In the genomic region with DNA sequence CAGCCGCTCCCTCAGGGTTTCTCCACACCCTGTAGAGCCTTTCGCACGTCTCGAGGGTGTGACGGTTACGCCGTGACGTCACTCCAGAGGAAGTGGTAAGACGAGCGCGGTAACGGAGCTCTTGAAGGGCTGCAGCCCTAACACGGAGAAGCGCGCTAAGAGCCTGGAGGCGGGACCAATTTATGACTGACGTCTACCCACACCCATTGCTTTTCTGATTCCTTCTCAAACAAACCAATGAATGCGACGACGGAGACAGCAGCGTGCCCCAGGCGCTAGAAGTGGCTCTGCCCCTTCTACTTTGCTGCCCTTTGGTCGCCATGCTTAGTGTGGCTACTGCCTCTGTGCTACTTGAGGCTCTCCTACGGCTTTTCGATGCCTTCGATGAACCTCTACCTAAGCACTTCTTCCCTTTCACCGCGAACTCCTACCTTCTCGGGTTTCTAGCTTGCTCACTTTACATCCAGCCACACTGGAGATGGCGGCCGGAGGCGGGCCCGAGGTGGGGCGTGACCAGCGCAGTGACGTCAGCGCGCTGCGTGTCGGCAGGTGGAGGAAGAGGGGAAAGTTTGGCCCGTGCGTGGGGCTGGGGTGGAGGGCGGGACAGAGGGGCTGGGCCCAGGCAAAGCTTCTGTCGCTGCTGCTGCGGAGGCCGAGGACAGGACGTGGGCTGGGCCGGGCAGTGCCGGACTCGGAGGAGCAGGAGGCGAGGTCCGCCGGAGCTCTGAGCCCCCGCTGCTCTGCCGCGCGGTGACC, we compare ENCODE assay signal across 1 cellular context.
TF ChIP-seq lines count a peak whose summit lies in the region.

A gene (plus strand): TSS at position 572 of the 756 bp plus-strand sequence. CDS start 340 bp downstream, outside the sequence.

TF ChIP-seq in K562, 482 proteins besides CTCF, POLR2A, EP300 and RAD21 (continued from another document and continues in another):
- TF ChIP-seq, protein P1, sequence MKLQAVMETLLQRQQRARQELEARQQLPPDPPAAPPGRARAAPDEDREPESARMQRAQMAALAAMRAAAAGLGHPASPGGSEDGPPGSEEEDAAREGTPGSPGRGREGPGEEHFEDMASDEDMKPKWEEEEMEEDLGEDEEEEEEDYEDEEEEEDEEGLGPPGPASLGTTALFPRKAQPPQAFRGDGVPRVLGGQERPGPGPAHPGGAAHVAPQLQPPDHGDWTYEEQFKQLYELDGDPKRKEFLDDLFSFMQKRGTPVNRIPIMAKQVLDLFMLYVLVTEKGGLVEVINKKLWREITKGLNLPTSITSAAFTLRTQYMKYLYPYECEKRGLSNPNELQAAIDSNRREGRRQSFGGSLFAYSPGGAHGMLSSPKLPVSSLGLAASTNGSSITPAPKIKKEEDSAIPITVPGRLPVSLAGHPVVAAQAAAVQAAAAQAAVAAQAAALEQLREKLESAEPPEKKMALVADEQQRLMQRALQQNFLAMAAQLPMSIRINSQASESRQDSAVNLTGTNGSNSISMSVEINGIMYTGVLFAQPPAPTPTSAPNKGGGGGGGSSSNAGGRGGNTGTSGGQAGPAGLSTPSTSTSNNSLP (IDR thresholded peaks at IDR 0.05; ENCODE audit: borderline replicate concordance, low read depth, low read length): no peak
- TF ChIP-seq, protein P2, sequence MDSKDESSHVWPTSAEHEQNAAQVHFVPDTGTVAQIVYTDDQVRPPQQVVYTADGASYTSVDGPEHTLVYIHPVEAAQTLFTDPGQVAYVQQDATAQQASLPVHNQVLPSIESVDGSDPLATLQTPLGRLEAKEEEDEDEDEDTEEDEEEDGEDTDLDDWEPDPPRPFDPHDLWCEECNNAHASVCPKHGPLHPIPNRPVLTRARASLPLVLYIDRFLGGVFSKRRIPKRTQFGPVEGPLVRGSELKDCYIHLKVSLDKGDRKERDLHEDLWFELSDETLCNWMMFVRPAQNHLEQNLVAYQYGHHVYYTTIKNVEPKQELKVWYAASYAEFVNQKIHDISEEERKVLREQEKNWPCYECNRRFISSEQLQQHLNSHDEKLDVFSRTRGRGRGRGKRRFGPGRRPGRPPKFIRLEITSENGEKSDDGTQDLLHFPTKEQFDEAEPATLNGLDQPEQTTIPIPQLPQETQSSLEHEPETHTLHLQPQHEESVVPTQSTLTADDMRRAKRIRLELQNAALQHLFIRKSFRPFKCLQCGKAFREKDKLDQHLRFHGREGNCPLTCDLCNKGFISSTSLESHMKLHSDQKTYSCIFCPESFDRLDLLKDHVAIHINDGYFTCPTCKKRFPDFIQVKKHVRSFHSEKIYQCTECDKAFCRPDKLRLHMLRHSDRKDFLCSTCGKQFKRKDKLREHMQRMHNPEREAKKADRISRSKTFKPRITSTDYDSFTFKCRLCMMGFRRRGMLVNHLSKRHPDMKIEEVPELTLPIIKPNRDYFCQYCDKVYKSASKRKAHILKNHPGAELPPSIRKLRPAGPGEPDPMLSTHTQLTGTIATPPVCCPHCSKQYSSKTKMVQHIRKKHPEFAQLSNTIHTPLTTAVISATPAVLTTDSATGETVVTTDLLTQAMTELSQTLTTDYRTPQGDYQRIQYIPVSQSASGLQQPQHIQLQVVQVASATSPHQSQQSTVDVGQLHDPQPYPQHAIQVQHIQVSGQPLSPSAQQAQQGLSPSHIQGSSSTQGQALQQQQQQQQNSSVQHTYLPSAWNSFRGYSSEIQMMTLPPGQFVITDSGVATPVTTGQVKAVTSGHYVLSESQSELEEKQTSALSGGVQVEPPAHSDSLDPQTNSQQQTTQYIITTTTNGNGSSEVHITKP (IDR thresholded peaks at IDR 0.05; ENCODE audit: partially characterized antibody): peak; percentile 22
- no peak for TF ChIP-seq TRIM24 (IDR thresholded peaks at IDR 0.05)
- peak; percentile 97 for TF ChIP-seq ZNF766 (CRISPR knock-in tag; conservative IDR thresholded peaks at IDR 0.05)
- peak; percentile 66 for TF ChIP-seq JUNB (CRISPR knock-in tag; conservative IDR thresholded peaks at IDR 0.05)
- TF ChIP-seq ZNF197 (CRISPR knock-in tag; IDR thresholded peaks at IDR 0.05; ENCODE audit: low read depth): peak; percentile 67; the same call in 1 of the 2 replicates
- TF ChIP-seq FOXJ3 (CRISPR knock-in tag; IDR thresholded peaks at IDR 0.05): no peak
- no peak for TF ChIP-seq CBFA2T3 (IDR thresholded peaks at IDR 0.05)
- TF ChIP-seq, protein P3, sequence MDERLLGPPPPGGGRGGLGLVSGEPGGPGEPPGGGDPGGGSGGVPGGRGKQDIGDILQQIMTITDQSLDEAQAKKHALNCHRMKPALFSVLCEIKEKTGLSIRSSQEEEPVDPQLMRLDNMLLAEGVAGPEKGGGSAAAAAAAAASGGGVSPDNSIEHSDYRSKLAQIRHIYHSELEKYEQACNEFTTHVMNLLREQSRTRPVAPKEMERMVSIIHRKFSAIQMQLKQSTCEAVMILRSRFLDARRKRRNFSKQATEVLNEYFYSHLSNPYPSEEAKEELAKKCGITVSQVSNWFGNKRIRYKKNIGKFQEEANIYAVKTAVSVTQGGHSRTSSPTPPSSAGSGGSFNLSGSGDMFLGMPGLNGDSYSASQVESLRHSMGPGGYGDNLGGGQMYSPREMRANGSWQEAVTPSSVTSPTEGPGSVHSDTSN (CRISPR knock-in tag; IDR thresholded peaks at IDR 0.05; ENCODE audit: low read depth): peak; percentile 77
- TF ChIP-seq, protein P3 (tag; conservative IDR thresholded peaks at IDR 0.05; ENCODE audit: low read depth): peak; percentile 99
- TF ChIP-seq, protein P4, sequence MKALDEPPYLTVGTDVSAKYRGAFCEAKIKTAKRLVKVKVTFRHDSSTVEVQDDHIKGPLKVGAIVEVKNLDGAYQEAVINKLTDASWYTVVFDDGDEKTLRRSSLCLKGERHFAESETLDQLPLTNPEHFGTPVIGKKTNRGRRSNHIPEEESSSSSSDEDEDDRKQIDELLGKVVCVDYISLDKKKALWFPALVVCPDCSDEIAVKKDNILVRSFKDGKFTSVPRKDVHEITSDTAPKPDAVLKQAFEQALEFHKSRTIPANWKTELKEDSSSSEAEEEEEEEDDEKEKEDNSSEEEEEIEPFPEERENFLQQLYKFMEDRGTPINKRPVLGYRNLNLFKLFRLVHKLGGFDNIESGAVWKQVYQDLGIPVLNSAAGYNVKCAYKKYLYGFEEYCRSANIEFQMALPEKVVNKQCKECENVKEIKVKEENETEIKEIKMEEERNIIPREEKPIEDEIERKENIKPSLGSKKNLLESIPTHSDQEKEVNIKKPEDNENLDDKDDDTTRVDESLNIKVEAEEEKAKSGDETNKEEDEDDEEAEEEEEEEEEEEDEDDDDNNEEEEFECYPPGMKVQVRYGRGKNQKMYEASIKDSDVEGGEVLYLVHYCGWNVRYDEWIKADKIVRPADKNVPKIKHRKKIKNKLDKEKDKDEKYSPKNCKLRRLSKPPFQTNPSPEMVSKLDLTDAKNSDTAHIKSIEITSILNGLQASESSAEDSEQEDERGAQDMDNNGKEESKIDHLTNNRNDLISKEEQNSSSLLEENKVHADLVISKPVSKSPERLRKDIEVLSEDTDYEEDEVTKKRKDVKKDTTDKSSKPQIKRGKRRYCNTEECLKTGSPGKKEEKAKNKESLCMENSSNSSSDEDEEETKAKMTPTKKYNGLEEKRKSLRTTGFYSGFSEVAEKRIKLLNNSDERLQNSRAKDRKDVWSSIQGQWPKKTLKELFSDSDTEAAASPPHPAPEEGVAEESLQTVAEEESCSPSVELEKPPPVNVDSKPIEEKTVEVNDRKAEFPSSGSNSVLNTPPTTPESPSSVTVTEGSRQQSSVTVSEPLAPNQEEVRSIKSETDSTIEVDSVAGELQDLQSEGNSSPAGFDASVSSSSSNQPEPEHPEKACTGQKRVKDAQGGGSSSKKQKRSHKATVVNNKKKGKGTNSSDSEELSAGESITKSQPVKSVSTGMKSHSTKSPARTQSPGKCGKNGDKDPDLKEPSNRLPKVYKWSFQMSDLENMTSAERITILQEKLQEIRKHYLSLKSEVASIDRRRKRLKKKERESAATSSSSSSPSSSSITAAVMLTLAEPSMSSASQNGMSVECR (CRISPR knock-in tag; IDR thresholded peaks at IDR 0.05): peak; percentile 90
- no peak for TF ChIP-seq GTF2F1 (IDR thresholded peaks at IDR 0.05; ENCODE audit: low read depth, low read length)
- peak; percentile 85 for TF ChIP-seq HCFC1 (IDR thresholded peaks at IDR 0.05; ENCODE audit: low read depth, low read length)
- no peak for TF ChIP-seq CREBBP (IDR thresholded peaks at IDR 0.05; ENCODE audit: low read depth, low read length)
- no peak for TF ChIP-seq ZNF316 (IDR thresholded peaks at IDR 0.05)
- peak; percentile 81 for TF ChIP-seq CTBP1 (IDR thresholded peaks at IDR 0.05; ENCODE audit: borderline replicate concordance)
- no peak for TF ChIP-seq TEAD2 (tag; IDR thresholded peaks at IDR 0.05)
- no peak for TF ChIP-seq HNRNPH1 (optimal IDR thresholded peaks at IDR 0.05; ENCODE audit: low read depth, low read length)
- 0 out of 2 replicates have a peak, but pooled peaks have one; percentile 50 for TF ChIP-seq TOE1 (IDR thresholded peaks at IDR 0.05; ENCODE audit: borderline replicate concordance)
- no peak for TF ChIP-seq TOE1 (CRISPR knock-in tag; IDR thresholded peaks at IDR 0.05; ENCODE audit: borderline replicate concordance, low read depth)
- no peak; the same call in 1 of the 2 replicates for TF ChIP-seq BACH1 (tag; IDR thresholded peaks at IDR 0.05)
- peak; percentile 85; the same call in 1 of the 2 replicates for TF ChIP-seq KLF13 (tag; IDR thresholded peaks at IDR 0.05; ENCODE audit: borderline replicate concordance, low read depth)
- TF ChIP-seq NFXL1 (CRISPR knock-in tag; IDR thresholded peaks at IDR 0.05): no peak
- TF ChIP-seq, protein P5, sequence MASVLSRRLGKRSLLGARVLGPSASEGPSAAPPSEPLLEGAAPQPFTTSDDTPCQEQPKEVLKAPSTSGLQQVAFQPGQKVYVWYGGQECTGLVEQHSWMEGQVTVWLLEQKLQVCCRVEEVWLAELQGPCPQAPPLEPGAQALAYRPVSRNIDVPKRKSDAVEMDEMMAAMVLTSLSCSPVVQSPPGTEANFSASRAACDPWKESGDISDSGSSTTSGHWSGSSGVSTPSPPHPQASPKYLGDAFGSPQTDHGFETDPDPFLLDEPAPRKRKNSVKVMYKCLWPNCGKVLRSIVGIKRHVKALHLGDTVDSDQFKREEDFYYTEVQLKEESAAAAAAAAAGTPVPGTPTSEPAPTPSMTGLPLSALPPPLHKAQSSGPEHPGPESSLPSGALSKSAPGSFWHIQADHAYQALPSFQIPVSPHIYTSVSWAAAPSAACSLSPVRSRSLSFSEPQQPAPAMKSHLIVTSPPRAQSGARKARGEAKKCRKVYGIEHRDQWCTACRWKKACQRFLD (CRISPR knock-in tag; IDR thresholded peaks at IDR 0.05): peak; percentile 77; the same call in 1 of the 2 replicates
- no peak; the same call in 1 of the 2 replicates for TF ChIP-seq PTBP1 (IDR thresholded peaks at IDR 0.05; ENCODE audit: low read depth, low read length)
- no peak for TF ChIP-seq SAFB2 (IDR thresholded peaks at IDR 0.05; ENCODE audit: borderline replicate concordance, low read depth, low read length, severe bottlenecking)
- no peak for TF ChIP-seq ZNF274 (IDR thresholded peaks at IDR 0.05; ENCODE audit: borderline replicate concordance, low read depth, low read length)
- TF ChIP-seq SUPT5H (IDR thresholded peaks at IDR 0.05): peak; percentile 89
- TF ChIP-seq THRAP3 (IDR thresholded peaks at IDR 0.05; ENCODE audit: borderline replicate concordance): no peak
- TF ChIP-seq ARNT (IDR thresholded peaks at IDR 0.05): peak; percentile 82 to 98; a peak in 3 of 4 replicates
- peak; percentile 99 for TF ChIP-seq ATF7 (IDR thresholded peaks at IDR 0.05)
- TF ChIP-seq FOXA3 (CRISPR knock-in tag; conservative IDR thresholded peaks at IDR 0.05 in 1 of 2, IDR thresholded peaks at IDR 0.05 in 1 of 2): no peak
- no peak for TF ChIP-seq PHB2 (IDR thresholded peaks at IDR 0.05; ENCODE audit: low read depth)
- TF ChIP-seq NCOA1 (IDR thresholded peaks at IDR 0.05; ENCODE audit: low read depth): peak; percentile 99
- no peak; the same call in 1 of the 2 replicates for TF ChIP-seq CAMTA2 (CRISPR knock-in tag; conservative IDR thresholded peaks at IDR 0.05)
- no peak for TF ChIP-seq ZNF146 (CRISPR knock-in tag; IDR thresholded peaks at IDR 0.05; ENCODE audit: unreplicated experiment)
- peak; percentile 78 for TF ChIP-seq HNRNPLL (IDR thresholded peaks at IDR 0.05; ENCODE audit: low read depth, low read length, poor library complexity, severe bottlenecking)
- peak; percentile 17; the same call in 1 of the 2 replicates for TF ChIP-seq SREBF1 (IDR thresholded peaks at IDR 0.05; ENCODE audit: borderline replicate concordance, low read depth, low read length)
- TF ChIP-seq, protein P6, sequence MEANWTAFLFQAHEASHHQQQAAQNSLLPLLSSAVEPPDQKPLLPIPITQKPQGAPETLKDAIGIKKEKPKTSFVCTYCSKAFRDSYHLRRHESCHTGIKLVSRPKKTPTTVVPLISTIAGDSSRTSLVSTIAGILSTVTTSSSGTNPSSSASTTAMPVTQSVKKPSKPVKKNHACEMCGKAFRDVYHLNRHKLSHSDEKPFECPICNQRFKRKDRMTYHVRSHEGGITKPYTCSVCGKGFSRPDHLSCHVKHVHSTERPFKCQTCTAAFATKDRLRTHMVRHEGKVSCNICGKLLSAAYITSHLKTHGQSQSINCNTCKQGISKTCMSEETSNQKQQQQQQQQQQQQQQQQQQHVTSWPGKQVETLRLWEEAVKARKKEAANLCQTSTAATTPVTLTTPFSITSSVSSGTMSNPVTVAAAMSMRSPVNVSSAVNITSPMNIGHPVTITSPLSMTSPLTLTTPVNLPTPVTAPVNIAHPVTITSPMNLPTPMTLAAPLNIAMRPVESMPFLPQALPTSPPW (CRISPR knock-in tag; IDR thresholded peaks at IDR 0.05): peak; percentile 86
- TF ChIP-seq, protein P7, sequence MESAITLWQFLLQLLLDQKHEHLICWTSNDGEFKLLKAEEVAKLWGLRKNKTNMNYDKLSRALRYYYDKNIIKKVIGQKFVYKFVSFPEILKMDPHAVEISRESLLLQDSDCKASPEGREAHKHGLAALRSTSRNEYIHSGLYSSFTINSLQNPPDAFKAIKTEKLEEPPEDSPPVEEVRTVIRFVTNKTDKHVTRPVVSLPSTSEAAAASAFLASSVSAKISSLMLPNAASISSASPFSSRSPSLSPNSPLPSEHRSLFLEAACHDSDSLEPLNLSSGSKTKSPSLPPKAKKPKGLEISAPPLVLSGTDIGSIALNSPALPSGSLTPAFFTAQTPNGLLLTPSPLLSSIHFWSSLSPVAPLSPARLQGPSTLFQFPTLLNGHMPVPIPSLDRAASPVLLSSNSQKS (CRISPR knock-in tag; IDR thresholded peaks at IDR 0.05): no peak
- TF ChIP-seq, protein P8, sequence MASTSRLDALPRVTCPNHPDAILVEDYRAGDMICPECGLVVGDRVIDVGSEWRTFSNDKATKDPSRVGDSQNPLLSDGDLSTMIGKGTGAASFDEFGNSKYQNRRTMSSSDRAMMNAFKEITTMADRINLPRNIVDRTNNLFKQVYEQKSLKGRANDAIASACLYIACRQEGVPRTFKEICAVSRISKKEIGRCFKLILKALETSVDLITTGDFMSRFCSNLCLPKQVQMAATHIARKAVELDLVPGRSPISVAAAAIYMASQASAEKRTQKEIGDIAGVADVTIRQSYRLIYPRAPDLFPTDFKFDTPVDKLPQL (IDR thresholded peaks at IDR 0.05; ENCODE audit: extremely low read depth, insufficient read length): no peak
- TF ChIP-seq ZNF3 (CRISPR knock-in tag; IDR thresholded peaks at IDR 0.05): no peak
